Comparison of ENCODE assay signal across 8 cellular contexts in genomic region chr5:94968507-94969095, GRCh38.
DNase-seq lines count a peak whose midpoint lies in the region; ATAC-seq and TF ChIP-seq lines count a peak whose summit lies in the region.

No MANE protein-coding gene starts in this region.

- ATAC-seq in HG02938 (IDR thresholded peaks at IDR 0.05; ENCODE audit: unreplicated experiment) (peak; percentile 61), GM18505 (IDR thresholded peaks at IDR 0.05; ENCODE audit: unreplicated experiment) (no peak)

- H3K9me3 ChIP-seq in SU-DHL-6 (ENCODE audit: insufficient read depth, low read length) (no peaks in the 10 kb centered on the region), fibroblast of lung (ENCODE audit: control insufficient read depth, insufficient read depth, low read depth, low read length) (no peaks in the 10 kb centered on the region), neural progenitor cell (ENCODE audit: low read depth) (no peaks in the 10 kb centered on the region)

- H3K27ac ChIP-seq in SU-DHL-6 (ENCODE audit: low read depth, low read length) (no peak overlapping the region), fibroblast of lung (ENCODE audit: insufficient read depth, low read length) (no peak overlapping the region), neural progenitor cell (no peak overlapping the region)

- H3K27me3 ChIP-seq in SU-DHL-6 (ENCODE audit: low read length), result no peaks in the 10 kb centered on the region
- H3K27me3 ChIP-seq in fibroblast of lung (ENCODE audit: control insufficient read depth, insufficient read depth, low read length), result no peaks in the 10 kb centered on the region
- H3K27me3 ChIP-seq in neural progenitor cell, result no peaks in the 10 kb centered on the region

- H3K4me2 ChIP-seq in SU-DHL-6 (ENCODE audit: low read depth, low read length, poor library complexity, severe bottlenecking) (no peak overlapping the region), fibroblast of lung (ENCODE audit: extremely low read depth, insufficient read depth, low read length) (no peak overlapping the region), neural progenitor cell (no peak overlapping the region)

- no peaks in the 10 kb centered on the region for H3K4me1 ChIP-seq in fibroblast of lung (ENCODE audit: control insufficient read depth, extremely low read depth, insufficient read depth, low read length)
- H3K4me1 ChIP-seq in neural progenitor cell, result no peaks in the 10 kb centered on the region

- H4K20me1 ChIP-seq in SU-DHL-6 (ENCODE audit: low read depth, low read length) (no peaks in the 10 kb centered on the region), fibroblast of lung (ENCODE audit: control insufficient read depth, extremely low read depth, insufficient read depth, low read length) (no peaks in the 10 kb centered on the region), neural progenitor cell (ENCODE audit: low read depth) (no peaks in the 10 kb centered on the region)

- TF ChIP-seq POLR2A in GM18505 (IDR thresholded peaks at IDR 0.05; ENCODE audit: borderline replicate concordance, extremely low read depth, insufficient read depth, insufficient read length), result no peak

- H3K36me3 ChIP-seq in SU-DHL-6 (ENCODE audit: low read length) (no peaks in the 10 kb centered on the region), fibroblast of lung (ENCODE audit: control insufficient read depth, insufficient read depth, low read length) (no peaks in the 10 kb centered on the region), neural progenitor cell (no peaks in the 10 kb centered on the region)

- H3K4me3 ChIP-seq in AG10803 (ENCODE audit: low read length), result no peak overlapping the region
- H3K4me3 ChIP-seq in SU-DHL-6 (ENCODE audit: insufficient read depth, low read length, poor library complexity, severe bottlenecking), result no peak overlapping the region
- no peak overlapping the region for H3K4me3 ChIP-seq in fibroblast of lung (replicated peaks in 1 of 4; ENCODE audit: control extremely low read depth in 1 of 4, insufficient read depth in 1 of 4, low read depth in 3 of 4, low read length in 4 of 4)
- no peak overlapping the region for H3K4me3 ChIP-seq in neural progenitor cell

- H3K27me3 Mint-ChIP-seq in neural progenitor cell (ENCODE audit: insufficient read depth, low read depth), result peaks cover 3% of the 10 kb centered on the region

- H3K9me3 Mint-ChIP-seq in neural progenitor cell, result no peaks in the 10 kb centered on the region

- H3K9ac ChIP-seq in SU-DHL-6 (ENCODE audit: low read length), result no peak overlapping the region
- no peak overlapping the region for H3K9ac ChIP-seq in fibroblast of lung (ENCODE audit: insufficient read depth, low read length)
- H3K9ac ChIP-seq in neural progenitor cell, result no peak overlapping the region

- peak; percentile 83 for TF ChIP-seq CTCF in AG10803 (conservative IDR thresholded peaks at IDR 0.05; ENCODE audit: low read length)
- TF ChIP-seq CTCF in GM12874 (IDR thresholded peaks at IDR 0.05; ENCODE audit: insufficient read depth, low read depth, low read length), result peak; percentile 34
- peak; percentile 56 for TF ChIP-seq CTCF in SU-DHL-6 (IDR thresholded peaks at IDR 0.05; ENCODE audit: insufficient read depth, low read length, poor library complexity, severe bottlenecking)
- peak; percentile 61 to 67 for TF ChIP-seq CTCF in fibroblast of lung (conservative IDR thresholded peaks at IDR 0.05 in 1 of 2, IDR thresholded peaks at IDR 0.05 in 1 of 2; ENCODE audit: low read depth in 1 of 2, low read length in 2 of 2)
- peak; percentile 85 for TF ChIP-seq CTCF in neural progenitor cell (IDR thresholded peaks at IDR 0.05)

- H3F3A ChIP-seq in SU-DHL-6 (ENCODE audit: insufficient read depth) (no peaks in the 10 kb centered on the region), neural progenitor cell (ENCODE audit: low read depth) (no peaks in the 10 kb centered on the region)

- peak; percentile 69 for DNase-seq in AG10803 (ENCODE audit: low read depth)
- DNase-seq in NCI-H1930 (lab: John Stamatoyannopoulos, UW), result peak; percentile 21 to 40
- peak; percentile 59 to 83 for DNase-seq in fibroblast of lung (ENCODE audit: low read depth in 2 of 2)
- peak; percentile 81 for DNase-seq in neural progenitor cell (ENCODE audit: low spot score)

- no peaks in the 10 kb centered on the region for H3K4me1 Mint-ChIP-seq in neural progenitor cell

- H3K36me3 Mint-ChIP-seq in neural progenitor cell, result no peaks in the 10 kb centered on the region

- H3K79me2 ChIP-seq in SU-DHL-6 (ENCODE audit: insufficient read depth, low read length) (no peaks in the 10 kb centered on the region), fibroblast of lung (ENCODE audit: control insufficient read depth, insufficient read depth, low read length) (no peaks in the 10 kb centered on the region), neural progenitor cell (ENCODE audit: low read depth) (no peaks in the 10 kb centered on the region)

- no peak overlapping the region for H3K27ac Mint-ChIP-seq in neural progenitor cell

- no peaks in the 10 kb centered on the region for H3K9me2 ChIP-seq in SU-DHL-6 (replicated peaks; ENCODE audit: insufficient read depth, low read length)

- no peak overlapping the region for H3K4me3 Mint-ChIP-seq in neural progenitor cell

- H2AFZ ChIP-seq in SU-DHL-6 (ENCODE audit: low read depth, low read length, severe bottlenecking) (no peak overlapping the region), fibroblast of lung (ENCODE audit: low read length) (no peak overlapping the region), neural progenitor cell (replicated peaks) (no peak overlapping the region)

Comparison
In these comparisons a context has a peak if more than half of its experiments do, and no peak if none do; other contexts are left out.
1. DNase-seq: peak in every context shown above with its lines; median percentile 81 in neural progenitor cell; 71 in fibroblast of lung; 69 in AG10803; 30 in NCI-H1930.
2. CTCF ChIP-seq: peak in every context shown above with its lines; median percentile 85 in neural progenitor cell; 83 in AG10803; 64 in fibroblast of lung; 56 in SU-DHL-6; 34 in GM12874.